ENCODE assay signal across 8 cellular contexts in genomic region chr16:30121741-30122620, GRCh38. TPM values are rescaled to one million over a fixed set of nuclear protein-coding genes. Genes with fewer than 3 reads are reported as not detected.
DNase-seq lines count a peak whose midpoint lies in the region; ATAC-seq and TF ChIP-seq lines count a peak whose summit lies in the region.

No MANE protein-coding gene starts in this region.

- H3K4me1 ChIP-seq in DND-41 (ENCODE audit: insufficient read depth, low read length) = peaks cover 19% of the 10 kb centered on the region

- peak overlapping the region; percentile 97 for H3K9ac ChIP-seq in DND-41 (ENCODE audit: low read depth, low read length)

- intact Hi-C loops in activated CD4-positive, alpha-beta memory T cell treated with anti-CD3 and anti-CD28 coated beads for 36 hours (cut with micrococcal nuclease) = loop anchor here (2.0 to 5.0 kb wide), 2 partner anchors 29 to 45 kb away; partner anchors contain the start of gene PPP4C
- intact Hi-C loops in Right ventricle myocardium inferior (cut with DNase I) (loop anchor here (2.0 kb wide), 1 partner anchor 57 kb away; the partner anchor contains the start of gene ALDOA), posterior vena cava (cut with DNase I) (no loop called here)

- peak overlapping the region; percentile 70 for H3K27ac ChIP-seq in DND-41 (ENCODE audit: low read length)

- no peak for DNase-seq in DND-41
- DNase-seq in activated CD4-positive, alpha-beta memory T cell treated with anti-CD3 and anti-CD28 coated beads for 36 hours = no peak
- peak; percentile 88 for DNase-seq in Right ventricle myocardium inferior (ENCODE audit: missing footprints)
- peak; percentile 93 for DNase-seq in posterior vena cava (ENCODE audit: low spot score)
- DNase-seq in foreskin melanocyte = no peak
- no peak for DNase-seq in DMS114 treated with DMSO at 0.1 percent for 48 hours (lab: John Stamatoyannopoulos, UW; ENCODE audit: unreplicated experiment)
- no peak for DNase-seq in NCI-H82 treated with DMSO at 0.1 percent for 48 hours (lab: John Stamatoyannopoulos, UW; ENCODE audit: unreplicated experiment)
- DNase-seq in middle frontal gyrus (ENCODE audit: extremely low spot score, low spot score) = no peak

- no peaks in the 10 kb centered on the region for H4K20me1 ChIP-seq in DND-41 (ENCODE audit: insufficient read depth, low read length)

- H3K4me3 Mint-ChIP-seq in activated CD4-positive, alpha-beta memory T cell treated with anti-CD3 and anti-CD28 coated beads for 36 hours = peak overlapping the region; percentile 87

- H3K4me3 ChIP-seq in DND-41 (ENCODE audit: low read depth in 1 of 2, low read length in 2 of 2) = peak overlapping the region; percentile 75 to 80; a peak in 3 of 4 replicates

- no peaks in the 10 kb centered on the region for H3K27me3 Mint-ChIP-seq in activated CD4-positive, alpha-beta memory T cell treated with anti-CD3 and anti-CD28 coated beads for 36 hours

- no peaks in the 10 kb centered on the region for H3K27me3 ChIP-seq in DND-41 (ENCODE audit: insufficient read depth, low read length, poor library complexity)

- no peak for TF ChIP-seq CTCF in DND-41 (IDR thresholded peaks at IDR 0.05; ENCODE audit: borderline replicate concordance, extremely low read depth, low read length, poor library complexity, severe bottlenecking)

- H3K36me3 ChIP-seq in DND-41 (ENCODE audit: insufficient read depth, low read length) = peaks cover 31% of the 10 kb centered on the region

- H2AFZ ChIP-seq in DND-41 (ENCODE audit: low read depth, low read length) = peak overlapping the region; percentile 78

- no peaks in the 10 kb centered on the region for H3K9me3 ChIP-seq in DND-41 (ENCODE audit: insufficient read depth, low read length, severe bottlenecking)

- H3K27ac Mint-ChIP-seq in activated CD4-positive, alpha-beta memory T cell treated with anti-CD3 and anti-CD28 coated beads for 36 hours = peak overlapping the region; percentile 85

- peaks cover 18% of the 10 kb centered on the region for H3K4me1 Mint-ChIP-seq in activated CD4-positive, alpha-beta memory T cell treated with anti-CD3 and anti-CD28 coated beads for 36 hours (ENCODE audit: low read depth)

- H3K79me2 ChIP-seq in DND-41 (ENCODE audit: insufficient read depth, low read length) = peaks cover 20% of the 10 kb centered on the region

- no peaks in the 10 kb centered on the region for H3K9me3 Mint-ChIP-seq in activated CD4-positive, alpha-beta memory T cell treated with anti-CD3 and anti-CD28 coated beads for 36 hours

- CTCF ChIA-PET in activated CD4-positive, alpha-beta memory T cell treated with anti-CD3 and anti-CD28 coated beads for 36 hours (lab: Charles Lee) = no interaction called here

- peaks cover 8% of the 10 kb centered on the region for H3K36me3 Mint-ChIP-seq in activated CD4-positive, alpha-beta memory T cell treated with anti-CD3 and anti-CD28 coated beads for 36 hours

- ATAC-seq in DND-41 (ENCODE audit: insufficient read depth, low read depth) = no peak
- ATAC-seq in Right ventricle myocardium inferior = peak; percentile 82

- POLR2A ChIA-PET in activated CD4-positive, alpha-beta memory T cell treated with anti-CD3 and anti-CD28 coated beads for 36 hours (lab: Charles Lee) = no interaction called here

- peak overlapping the region; percentile 95 for H3K4me2 ChIP-seq in DND-41 (ENCODE audit: insufficient read depth, low read length)

RNA-seq across cellular contexts. Expression of gene MAPK3, which starts 1.0 kb away (rescaled TPM):
- total RNA-seq in activated CD4-positive, alpha-beta memory T cell treated with anti-CD3 and anti-CD28 coated beads for 36 hours = 10 to 100 TPM; 85.5 to 93.1 TPM
- total RNA-seq in Right ventricle myocardium inferior (46.0 TPM), posterior vena cava (10 to 100 TPM; 77.9 to 84.2 TPM)

RNA-seq across cellular contexts. Expression of gene GDPD3, which starts 8.6 kb away (rescaled TPM):
- 1 to 10 TPM; 5.3 to 9.9 TPM for total RNA-seq in activated CD4-positive, alpha-beta memory T cell treated with anti-CD3 and anti-CD28 coated beads for 36 hours
- 2.2 TPM for total RNA-seq in Right ventricle myocardium inferior
- 1 to 10 TPM; 3.7 to 4.0 TPM for total RNA-seq in posterior vena cava

RNA-seq across cellular contexts. Expression of gene YPEL3, which starts 26.0 kb away (rescaled TPM):
- 10 to 100 TPM; 32.5 to 36.9 TPM for total RNA-seq in activated CD4-positive, alpha-beta memory T cell treated with anti-CD3 and anti-CD28 coated beads for 36 hours
- 61.5 TPM for total RNA-seq in Right ventricle myocardium inferior
- 10 to 100 TPM; 26.1 to 31.4 TPM for total RNA-seq in posterior vena cava

RNA-seq across cellular contexts. Expression of gene TBX6, which starts 30.3 kb away (rescaled TPM):
- 1 to 10 TPM; 2.3 to 2.9 TPM for total RNA-seq in activated CD4-positive, alpha-beta memory T cell treated with anti-CD3 and anti-CD28 coated beads for 36 hours
- total RNA-seq in Right ventricle myocardium inferior = 0.51 TPM
- total RNA-seq in posterior vena cava = under 1 TPM; 0.46 to 0.57 TPM

RNA-seq across cellular contexts. Expression of gene PPP4C, which starts 46.2 kb away (rescaled TPM):
- 100 to 1,000 TPM; 121 to 133 TPM for total RNA-seq in activated CD4-positive, alpha-beta memory T cell treated with anti-CD3 and anti-CD28 coated beads for 36 hours
- total RNA-seq in Right ventricle myocardium inferior (37.8 TPM), posterior vena cava (10 to 100 TPM; 40.0 to 46.9 TPM)

Comparison
In these comparisons a context has a peak if more than half of its experiments do, and no peak if none do; other contexts are left out.
1. DNase-seq: peak in Right ventricle myocardium inferior (single experiment) and posterior vena cava (single experiment); none in DND-41 (single experiment), activated CD4-positive, alpha-beta memory T cell treated with anti-CD3 and anti-CD28 coated beads for 36 hours (single experiment), foreskin melanocyte (single experiment), DMS114 treated with DMSO at 0.1 percent for 48 hours (single experiment), NCI-H82 treated with DMSO at 0.1 percent for 48 hours (single experiment) and middle frontal gyrus (single experiment).
2. intact Hi-C loops: an anchor here in activated CD4-positive, alpha-beta memory T cell treated with anti-CD3 and anti-CD28 coated beads for 36 hours (2.0 to 5.0 kb wide) and Right ventricle myocardium inferior (2.0 kb wide); none called in posterior vena cava.